In the genomic region with DNA sequence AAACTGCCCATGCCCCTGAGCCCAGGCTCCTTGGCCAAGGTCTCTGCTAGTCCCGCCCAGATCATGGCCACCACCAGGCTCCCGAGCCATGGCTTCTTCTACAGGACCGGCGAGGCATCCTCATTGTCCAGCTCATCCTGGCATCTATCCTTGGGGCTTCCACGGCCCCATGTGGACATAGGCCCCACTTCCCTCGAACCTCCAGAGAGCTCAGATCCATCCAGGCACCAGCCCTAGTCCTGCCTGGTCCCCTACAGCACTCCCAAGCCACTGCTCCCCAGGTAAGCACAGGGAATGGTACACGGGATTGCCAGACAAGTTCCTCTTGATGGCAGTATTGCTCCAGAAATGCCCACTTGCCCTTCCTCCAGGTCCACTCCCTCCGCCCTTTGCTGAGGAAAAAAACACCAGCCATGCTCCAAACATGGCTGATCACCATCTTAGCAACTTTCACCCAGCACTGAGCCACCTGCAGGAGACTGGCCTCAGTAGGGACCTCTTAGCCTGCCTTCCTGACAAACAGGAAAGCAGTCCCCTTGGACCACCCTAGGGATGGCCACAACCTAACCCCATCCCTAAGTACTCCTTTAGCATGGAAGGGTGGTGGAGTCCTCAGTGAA, we compare ENCODE assay signal across 8 cellular contexts.
DNase-seq lines count a peak whose midpoint lies in the region; ATAC-seq and TF ChIP-seq lines count a peak whose summit lies in the region.

No MANE protein-coding gene starts in this region.

- TF ChIP-seq POLR2A in vagina (IDR thresholded peaks at IDR 0.05), result no peak

- H3K9me3 Mint-ChIP-seq in mesothelial cell of epicardium, result peaks cover 44% of the 10 kb centered on the region

- peaks cover 47% of the 10 kb centered on the region for H3K36me3 Mint-ChIP-seq in mesothelial cell of epicardium

- H3K27ac ChIP-seq in vagina, result no peak overlapping the region

- H3K4me3 Mint-ChIP-seq in mesothelial cell of epicardium, result no peak overlapping the region

- H3K4me3 ChIP-seq in WI38 (ENCODE audit: low read depth, low read length), result no peak overlapping the region
- H3K4me3 ChIP-seq in vagina, result no peak overlapping the region

- intact Hi-C loops in vagina (cut with DNase I), result no loop called here

- ATAC-seq in GM21381 (IDR thresholded peaks at IDR 0.05; ENCODE audit: unreplicated experiment), result peak; percentile 88

- in situ Hi-C loops in KBM-7 (cut with MboI; ENCODE audit: low pct_unique_long_range_greater_than_20kb, low sequenced_read_pairs), result no loop called here

- no peaks in the 10 kb centered on the region for H3K27me3 Mint-ChIP-seq in mesothelial cell of epicardium (ENCODE audit: low read depth)

- DNase-seq in Daoy (ENCODE audit: low read depth), result peak; percentile 33
- DNase-seq in KBM-7, result peak; percentile 14
- peak; percentile 45 to 89 for DNase-seq in lung microvascular endothelial cell (ENCODE audit: low read depth in 2 of 2)
- DNase-seq in activated naive CD4-positive, alpha-beta T cell treated with anti-CD3 and anti-CD28 coated beads, Interleukin-2, amount 50 U/mL, for 16 hours, result no peak
- DNase-seq in mesothelial cell of epicardium (ENCODE audit: low spot score in 2 of 2, unreplicated experiment in 2 of 2), result no peak
- DNase-seq in vagina (ENCODE audit: extremely low spot score in 2 of 2), result no peak

- H3K36me3 ChIP-seq in vagina, result no peaks in the 10 kb centered on the region

- H3K9me3 ChIP-seq in vagina, result no peaks in the 10 kb centered on the region

- H3K4me1 Mint-ChIP-seq in mesothelial cell of epicardium, result no peaks in the 10 kb centered on the region

- no peaks in the 10 kb centered on the region for H3K27me3 ChIP-seq in vagina

- H3K27ac Mint-ChIP-seq in mesothelial cell of epicardium, result no peak overlapping the region

- H3K4me1 ChIP-seq in vagina, result no peaks in the 10 kb centered on the region

- TF ChIP-seq CTCF in WI38 (IDR thresholded peaks at IDR 0.05; ENCODE audit: low read depth, low read length), result 0 out of 2 replicates have a peak, but pooled peaks have one; percentile 7
- TF ChIP-seq CTCF in mesothelial cell of epicardium (IDR thresholded peaks at IDR 0.05; ENCODE audit: unreplicated experiment), result no peak
- TF ChIP-seq CTCF in vagina (IDR thresholded peaks at IDR 0.05), result peak in 1 of 3 experiments; percentile 40

Comparison
In these comparisons a context has a peak if more than half of its experiments do, and no peak if none do; other contexts are left out.
1. DNase-seq: peak in Daoy (single experiment), KBM-7 (single experiment) and lung microvascular endothelial cell (2 of 2); none in activated naive CD4-positive, alpha-beta T cell treated with anti-CD3 and anti-CD28 coated beads, Interleukin-2, amount 50 U/mL, for 16 hours (single experiment), mesothelial cell of epicardium (0 of 2) and vagina (0 of 2).